In the genomic region with DNA sequence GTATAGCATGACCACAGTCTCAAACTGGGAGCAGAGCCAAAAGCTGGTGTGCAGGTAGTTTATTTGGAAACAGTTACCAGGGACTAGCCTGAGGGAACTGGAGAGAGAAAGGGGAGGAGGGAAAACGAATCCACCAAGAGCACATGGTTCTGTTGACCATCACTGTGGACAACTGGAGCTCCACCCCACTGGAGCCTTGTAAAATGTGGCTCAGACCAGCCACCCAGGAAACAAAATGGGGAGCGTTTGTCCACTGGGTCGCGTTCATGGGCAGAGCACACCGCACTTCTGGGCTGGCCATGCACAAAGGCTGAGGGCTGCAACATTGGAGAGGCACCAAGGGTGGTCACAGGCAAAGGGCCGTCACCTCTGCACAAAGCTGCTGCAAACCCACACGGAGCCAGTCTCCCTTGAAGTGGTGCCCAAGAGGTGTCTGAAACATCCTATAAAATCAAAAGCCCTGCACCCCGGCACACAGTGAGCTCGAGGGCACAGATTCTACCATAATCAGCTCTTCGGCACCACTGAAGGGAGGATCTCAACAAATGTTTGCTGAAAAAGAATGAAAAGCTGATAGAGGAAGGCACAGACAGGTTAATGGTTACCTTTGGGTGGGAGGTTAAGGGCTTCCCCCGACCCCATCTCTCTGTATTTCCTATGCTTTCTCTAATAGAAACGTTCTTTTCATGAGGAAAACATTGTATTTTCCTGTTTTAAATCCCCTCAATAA, we compare ENCODE assay signal across 27 cellular contexts.
DNase-seq lines count a peak whose midpoint lies in the region; ATAC-seq and TF ChIP-seq lines count a peak whose summit lies in the region.
"Had no signal": no experiment of that assay in that cellular context is flagged by ENCODE, and none has a peak within 500 bp of the region (broad histone marks: within the 10 kb centered on the region; RNA-seq: fewer than 3 reads in every experiment).

No MANE protein-coding gene starts in this region.

- intact Hi-C loops in MCF 10A (cut with micrococcal nuclease): no loop called here
- intact Hi-C loops in mammary epithelial cell (cut with micrococcal nuclease): no loop called here
- intact Hi-C loops in vagina (cut with DNase I): loop anchor here (5.0 kb wide), 1 partner anchor 72 kb away; no protein-coding TSS in a partner anchor

- no peak for TF ChIP-seq POLR2A in vagina (IDR thresholded peaks at IDR 0.05)

- no peak overlapping the region for H3K9ac ChIP-seq in mammary epithelial cell (ENCODE audit: insufficient read depth, low read length)
- H3K9ac ChIP-seq: BLaER1 had no signal

- POLR2A ChIA-PET in MCF 10A (lab: Yijun Ruan, JAX): interaction anchor here (0.8 to 2.6 kb wide), 5 partner anchors 9 to 81 kb away, joined by 3 to 14 read pairs (median 5); no protein-coding TSS in a partner anchor
- POLR2A ChIA-PET in WTC11 (lab: Charles Lee): no interaction called here

- H3K4me3 ChIP-seq in mammary epithelial cell (replicated peaks in 1 of 3; ENCODE audit: insufficient read depth in 1 of 3, low read depth in 2 of 3, low read length in 3 of 3) (no peak overlapping the region), vagina (no peak overlapping the region)
- H3K4me3 ChIP-seq: BLaER1, cardiac muscle cell, coronary artery, esophagus muscularis mucosa, HAP-1, left ventricle myocardium inferior had no signal

- CTCF ChIA-PET in MCF 10A (lab: Yijun Ruan, JAX): interaction anchor here (0.6 to 1.8 kb wide), 5 partner anchors 15 to 562 kb away, joined by 3 to 7 read pairs (median 4); no protein-coding TSS in a partner anchor
- CTCF ChIA-PET in mammary epithelial cell (lab: Charles Lee; ENCODE audit: low non-redundant PET): no interaction called here
- CTCF ChIA-PET in WTC11 (lab: Charles Lee): interaction anchor here (0.6 to 4.5 kb wide), 4 partner anchors 11 to 142 kb away, joined by 3 to 21 read pairs (median 4); no protein-coding TSS in a partner anchor

- H3K36me3 ChIP-seq in mammary epithelial cell (ENCODE audit: insufficient read depth, low read length): no peaks in the 10 kb centered on the region
- H3K36me3 ChIP-seq in vagina: no peaks in the 10 kb centered on the region
- H3K36me3 ChIP-seq: BLaER1, cardiac muscle cell, esophagus muscularis mucosa, HAP-1, left ventricle myocardium inferior had no signal

- H3K4me3 Mint-ChIP-seq in MCF 10A (ENCODE audit: unreplicated experiment) (no peak overlapping the region), endothelial cell (ENCODE audit: unreplicated experiment) (no peak overlapping the region), WTC11 (no peak overlapping the region)
- H3K4me3 Mint-ChIP-seq: activated naive CD4-positive, alpha-beta T cell treated with anti-CD3 and anti-CD28 coated beads, Interleukin-2, amount 50 U/mL, for 24 hours; effector memory CD8-positive, alpha-beta T cell; immature natural killer cell; natural killer cell; stimulated activated naive CD8-positive, alpha-beta T cell treated with anti-CD3 and anti-CD28 coated beads, Interleukin-15, Interleukin-2, amounts not matched to agents 100 ng/mL and 50 ng/mL, for 24 hours had no signal

- H3K36me3 Mint-ChIP-seq in MCF 10A (ENCODE audit: insufficient read depth, unreplicated experiment) (peaks cover 4% of the 10 kb centered on the region), endothelial cell (ENCODE audit: low read depth, unreplicated experiment) (no peaks in the 10 kb centered on the region), WTC11 (no peaks in the 10 kb centered on the region)
- H3K36me3 Mint-ChIP-seq: activated naive CD4-positive, alpha-beta T cell treated with anti-CD3 and anti-CD28 coated beads, Interleukin-2, amount 50 U/mL, for 24 hours; immature natural killer cell; natural killer cell had no signal

- no peak for TF ChIP-seq CTCF in MCF 10A (IDR thresholded peaks at IDR 0.05; ENCODE audit: unreplicated experiment)
- TF ChIP-seq CTCF in mammary epithelial cell (conservative IDR thresholded peaks at IDR 0.05 in 1 of 2, IDR thresholded peaks at IDR 0.05 in 1 of 2; ENCODE audit: extremely low read depth in 1 of 2, insufficient read depth in 1 of 2, low read depth in 1 of 2, low read length in 2 of 2): no peak
- TF ChIP-seq CTCF in endothelial cell (IDR thresholded peaks at IDR 0.05; ENCODE audit: unreplicated experiment): no peak
- TF ChIP-seq CTCF in vagina (IDR thresholded peaks at IDR 0.05): no peak
- no peak for TF ChIP-seq CTCF in WTC11 (IDR thresholded peaks at IDR 0.05)

- dilution Hi-C loops in mammary epithelial cell (cut with HindIII; ENCODE audit: low sequenced_read_pairs): no loop called here

- H3K27ac Mint-ChIP-seq in MCF 10A (ENCODE audit: low read depth, unreplicated experiment): no peak overlapping the region
- peak overlapping the region; percentile 64 for H3K27ac Mint-ChIP-seq in endothelial cell (ENCODE audit: unreplicated experiment)
- no peak overlapping the region for H3K27ac Mint-ChIP-seq in WTC11
- H3K27ac Mint-ChIP-seq: activated naive CD4-positive, alpha-beta T cell treated with anti-CD3 and anti-CD28 coated beads, Interleukin-2, amount 50 U/mL, for 24 hours; effector memory CD8-positive, alpha-beta T cell; immature natural killer cell; natural killer cell; stimulated activated naive CD8-positive, alpha-beta T cell treated with anti-CD3 and anti-CD28 coated beads, Interleukin-15, Interleukin-2, amounts not matched to agents 100 ng/mL and 50 ng/mL, for 24 hours had no signal

- in situ Hi-C loops in mammary epithelial cell (cut with MboI; ENCODE audit: low sequenced_read_pairs in 2 of 2): loop anchor here in 1 of 2 donors (25.0 kb wide), 1 partner anchor 202 kb away; a partner anchor contains a TSS

- BruUV-seq in MCF 10A (replicated peaks; lab: Mats Ljungman, UMichigan): no TSS peak
- BruUV-seq in mammary epithelial cell (replicated peaks; lab: Mats Ljungman, UMichigan): no TSS peak

- H2AFZ ChIP-seq in mammary epithelial cell (ENCODE audit: low read depth, low read length): no peak overlapping the region

- no peaks in the 10 kb centered on the region for H4K20me1 ChIP-seq in mammary epithelial cell (ENCODE audit: insufficient read depth, low read length)
- H4K20me1 ChIP-seq: BLaER1 had no signal

- H3K9me3 ChIP-seq in mammary epithelial cell (replicated peaks; ENCODE audit: insufficient read depth, low read length) (no peaks in the 10 kb centered on the region), vagina (no peaks in the 10 kb centered on the region)
- H3K9me3 ChIP-seq: BLaER1, esophagus muscularis mucosa, HAP-1, left ventricle myocardium inferior had no signal

- WGBS in mammary epithelial cell (ENCODE audit: low coverage, missing lambda C conversion rate): 73% methylated on average over 12 of the region's 12 CpGs

- no peak for ATAC-seq in WTC11
- ATAC-seq in HG03196 (IDR thresholded peaks at IDR 0.05; ENCODE audit: unreplicated experiment): no peak
- ATAC-seq: effector memory CD8-positive, alpha-beta T cell; natural killer cell; right cardiac atrium; SK-N-SH treated with all-trans-retinoic acid at 6 μM for 48 hours had no signal

- DNase-seq in MCF 10A (ENCODE audit: unreplicated experiment) (peak; percentile 85), mammary epithelial cell (no peak), NCI-H226 (peak; percentile 33), endothelial cell (ENCODE audit: low spot score) (no peak), vagina (ENCODE audit: extremely low spot score in 2 of 2) (no peak), WTC11 (ENCODE audit: low spot score) (no peak)
- no peak for DNase-seq in stimulated activated naive CD4-positive, alpha-beta T cell treated with Interleukin-2 at 50 U/mL for 16 hours (lab: John Stamatoyannopoulos, UW)
- DNase-seq: anterior cingulate cortex; Calu3; effector memory CD8-positive, alpha-beta T cell; hippocampal formation; immature natural killer cell; left ventricle myocardium inferior; natural killer cell; NCI-H1930; NCI-H524; stimulated activated CD4-positive, alpha-beta T cell treated with anti-CD3 and anti-CD28 coated beads, Interleukin-15, amount 100 ng/mL, for 24 hours had no signal

- H3K27ac ChIP-seq in mammary epithelial cell (ENCODE audit: insufficient read depth, low read depth, low read length) (no peak overlapping the region), vagina (peak overlapping the region; percentile 41)
- H3K27ac ChIP-seq: BLaER1, cardiac muscle cell, esophagus muscularis mucosa had no signal

- no peak overlapping the region for H3K4me2 ChIP-seq in mammary epithelial cell (ENCODE audit: insufficient read depth, low read depth, low read length)
- H3K4me2 ChIP-seq: BLaER1 had no signal

- no peaks in the 10 kb centered on the region for H3K27me3 Mint-ChIP-seq in MCF 10A (ENCODE audit: insufficient read depth, unreplicated experiment)
- peaks cover 4% of the 10 kb centered on the region for H3K27me3 Mint-ChIP-seq in endothelial cell (ENCODE audit: unreplicated experiment)
- H3K27me3 Mint-ChIP-seq in WTC11 (ENCODE audit: low read depth): peaks cover 10% of the 10 kb centered on the region
- H3K27me3 Mint-ChIP-seq: activated naive CD4-positive, alpha-beta T cell treated with anti-CD3 and anti-CD28 coated beads, Interleukin-2, amount 50 U/mL, for 24 hours; stimulated activated naive CD8-positive, alpha-beta T cell treated with anti-CD3 and anti-CD28 coated beads, Interleukin-15, Interleukin-2, amounts not matched to agents 100 ng/mL and 50 ng/mL, for 24 hours had no signal

- H3K9me3 Mint-ChIP-seq in MCF 10A (ENCODE audit: unreplicated experiment): no peaks in the 10 kb centered on the region
- H3K9me3 Mint-ChIP-seq in endothelial cell (ENCODE audit: unreplicated experiment): no peaks in the 10 kb centered on the region
- H3K9me3 Mint-ChIP-seq in WTC11: no peaks in the 10 kb centered on the region
- H3K9me3 Mint-ChIP-seq: activated naive CD4-positive, alpha-beta T cell treated with anti-CD3 and anti-CD28 coated beads, Interleukin-2, amount 50 U/mL, for 24 hours; effector memory CD8-positive, alpha-beta T cell; immature natural killer cell; natural killer cell; stimulated activated naive CD8-positive, alpha-beta T cell treated with anti-CD3 and anti-CD28 coated beads, Interleukin-15, Interleukin-2, amounts not matched to agents 100 ng/mL and 50 ng/mL, for 24 hours had no signal

- H3K4me1 ChIP-seq in mammary epithelial cell (ENCODE audit: insufficient read depth, low read length) (peaks cover 16% of the 10 kb centered on the region), vagina (peaks cover 37% of the 10 kb centered on the region)
- H3K4me1 ChIP-seq: HAP-1 had no signal

- no peaks in the 10 kb centered on the region for H3K79me2 ChIP-seq in mammary epithelial cell (ENCODE audit: insufficient read depth, low read length)

- no peaks in the 10 kb centered on the region for H3K27me3 ChIP-seq in mammary epithelial cell (ENCODE audit: insufficient read depth, low read length)
- H3K27me3 ChIP-seq in vagina: no peaks in the 10 kb centered on the region
- H3K27me3 ChIP-seq: BLaER1, esophagus muscularis mucosa had no signal

- peaks cover 35% of the 10 kb centered on the region for H3K4me1 Mint-ChIP-seq in MCF 10A (ENCODE audit: insufficient read depth, unreplicated experiment)
- peaks cover 2% of the 10 kb centered on the region for H3K4me1 Mint-ChIP-seq in endothelial cell (ENCODE audit: unreplicated experiment)
- H3K4me1 Mint-ChIP-seq in WTC11: peaks cover 3% of the 10 kb centered on the region; the same call in 1 of the 2 replicates
- H3K4me1 Mint-ChIP-seq: activated naive CD4-positive, alpha-beta T cell treated with anti-CD3 and anti-CD28 coated beads, Interleukin-2, amount 50 U/mL, for 24 hours; immature natural killer cell; natural killer cell had no signal

TF ChIP-seq in WTC11, 78 proteins besides CTCF, POLR2A, EP300 and RAD21 (continues in another document):
- TF ChIP-seq MYBL2 (CRISPR knock-in tag; IDR thresholded peaks at IDR 0.05): no peak

Comparison
In these comparisons a context has a peak if more than half of its experiments do, and no peak if none do; other contexts are left out.
1. DNase-seq: peak in MCF 10A (single experiment) and NCI-H226 (single experiment); none in mammary epithelial cell (single experiment), endothelial cell (single experiment), vagina (0 of 2), stimulated activated naive CD4-positive, alpha-beta T cell treated with Interleukin-2 at 50 U/mL for 16 hours (single experiment) and WTC11 (single experiment).